Comparison of ENCODE assay signal across 22 cellular contexts in the genomic region with DNA sequence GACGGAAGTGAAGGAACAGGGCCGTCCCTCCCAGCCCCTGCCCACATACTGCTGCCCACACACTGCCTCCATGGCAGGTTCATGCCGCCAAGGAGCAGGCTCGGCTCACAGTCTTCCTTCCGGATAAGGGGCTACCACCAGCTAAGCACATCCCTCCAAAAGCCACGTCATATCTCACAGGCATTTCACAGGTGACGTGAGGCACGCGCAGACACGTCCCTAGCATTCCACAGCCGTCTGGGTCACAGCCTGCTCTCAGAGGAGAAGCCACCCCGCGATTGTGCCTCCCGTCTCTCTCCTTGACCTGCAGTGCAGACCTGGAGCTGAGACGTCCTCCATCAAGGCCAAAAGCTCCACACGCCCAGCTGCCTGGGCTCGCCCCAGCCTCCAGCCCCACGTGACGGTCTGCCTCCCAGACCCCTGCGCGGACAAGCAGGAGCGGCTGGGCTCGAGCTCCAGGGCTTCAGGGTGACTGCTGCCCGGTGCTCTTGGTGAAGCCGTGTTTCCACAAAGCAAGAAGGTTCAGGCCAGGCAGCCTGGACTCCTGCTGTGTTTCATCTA.
A peak's percentile ranks its signal among the peaks of the same experiment; 100 is the strongest.
DNase-seq lines count a peak whose midpoint lies in the region; ATAC-seq, FAIRE-seq and TF ChIP-seq lines count a peak whose summit lies in the region.
"Had no signal": no experiment of that assay in that cellular context is flagged by ENCODE, and none has a peak within 500 bp of the region (broad histone marks: within the 10 kb centered on the region; RNA-seq: fewer than 3 reads in every experiment).

No MANE protein-coding gene starts in this region.

- H3T11ph ChIP-seq in H9 (ENCODE audit: low read length): no peak overlapping the region

- BruUV-seq in A673 (replicated peaks; lab: Mats Ljungman, UMichigan): no TSS peak

- H3K56ac ChIP-seq in H9 (ENCODE audit: insufficient read length, low read depth, low read length): no peak overlapping the region

- H3K9ac ChIP-seq in H9 (ENCODE audit: extremely low read depth, insufficient read length, low read length): no peak overlapping the region

- H2BK15ac ChIP-seq in H9 (ENCODE audit: low read depth, low read length): no peak overlapping the region

- H3K4me3 Mint-ChIP-seq in H9: no peak overlapping the region
- no peak overlapping the region for H3K4me3 Mint-ChIP-seq in naive thymus-derived CD8-positive, alpha-beta T cell
- H3K4me3 Mint-ChIP-seq: B cell; CD4-positive, alpha-beta memory T cell had no signal

- no peaks in the 10 kb centered on the region; the same call in 1 of the 2 replicates for H3K27me3 Mint-ChIP-seq in H9 (ENCODE audit: low read depth)
- H3K27me3 Mint-ChIP-seq in naive thymus-derived CD8-positive, alpha-beta T cell: no peaks in the 10 kb centered on the region
- H3K27me3 Mint-ChIP-seq: B cell; CD4-positive, alpha-beta memory T cell; IgD-negative memory B cell had no signal

- H2AFZ ChIP-seq in H9 (ENCODE audit: low read length): no peak overlapping the region

- H3K79me2 ChIP-seq in H9 (ENCODE audit: insufficient read depth, low read length): no peaks in the 10 kb centered on the region

- H2BK20ac ChIP-seq in H9 (ENCODE audit: low read depth, low read length, poor library complexity, severe bottlenecking): no peak overlapping the region

- H4K5ac ChIP-seq in H9 (ENCODE audit: insufficient read length, low read depth, low read length): no peak overlapping the region

- H3K4me3 ChIP-seq in bronchial epithelial cell (ENCODE audit: low read depth, low read length) (no peak overlapping the region), A673 (ENCODE audit: low read depth, low read length, poor library complexity, severe bottlenecking) (no peak overlapping the region)

- H3K4me2 ChIP-seq in H9 (ENCODE audit: insufficient read depth, insufficient read length, low read length): no peak overlapping the region

- H2AK5ac ChIP-seq in H9 (ENCODE audit: insufficient read length, low read length): no peak overlapping the region

- H3K27ac Mint-ChIP-seq in H9: peak overlapping the region; percentile 52 to 96 (median 76); a peak in 5 of 7 replicates
- peak overlapping the region in 8 of 10 donors; percentile 31 to 93 (median 70) for H3K27ac Mint-ChIP-seq in naive thymus-derived CD8-positive, alpha-beta T cell
- H3K27ac Mint-ChIP-seq: B cell had no signal

- H2BK12ac ChIP-seq in H9 (ENCODE audit: insufficient read length, low read depth, low read length): no peak overlapping the region

- peaks cover 4% of the 10 kb centered on the region for H3K36me3 ChIP-seq in bronchial epithelial cell (ENCODE audit: control insufficient read depth, insufficient read depth, low read length)
- H3K36me3 ChIP-seq in A673 (ENCODE audit: insufficient read depth, low read length, poor library complexity, severe bottlenecking): no peaks in the 10 kb centered on the region

- H3K27me3 ChIP-seq in H9 (ENCODE audit: insufficient read depth, low read length): no peaks in the 10 kb centered on the region
- no peaks in the 10 kb centered on the region for H3K27me3 ChIP-seq in bronchial epithelial cell (ENCODE audit: control insufficient read depth, insufficient read depth, low read length)
- no peaks in the 10 kb centered on the region for H3K27me3 ChIP-seq in A673 (replicated peaks; ENCODE audit: insufficient read depth, low read depth, low read length, poor library complexity)

- CTCF ChIA-PET in A673 (lab: Charles Lee): no interaction called here

- no peak overlapping the region for H2BK5ac ChIP-seq in H9 (ENCODE audit: insufficient read length, low read length)

- no peak overlapping the region for H4K91ac ChIP-seq in H9 (ENCODE audit: insufficient read length, low read depth, low read length)

- no peaks in the 10 kb centered on the region for H4K20me1 ChIP-seq in H9 (ENCODE audit: control insufficient read depth, insufficient read depth, insufficient read length)

- no peak overlapping the region for H3K18ac ChIP-seq in H9 (ENCODE audit: insufficient read length, low read depth, low read length)

- no peaks in the 10 kb centered on the region for H3K4me1 ChIP-seq in H9 (ENCODE audit: insufficient read depth, low read length)
- H3K4me1 ChIP-seq in A673 (ENCODE audit: insufficient read depth, low read length, poor library complexity, severe bottlenecking): peaks cover 17% of the 10 kb centered on the region

- H3K23me2 ChIP-seq in H9 (ENCODE audit: insufficient read length, low read depth, low read length, poor library complexity, severe bottlenecking): no peaks in the 10 kb centered on the region

- ATAC-seq in naive thymus-derived CD8-positive, alpha-beta T cell: no peak
- ATAC-seq in GM19035 (IDR thresholded peaks at IDR 0.05; ENCODE audit: unreplicated experiment): no peak
- ATAC-seq: SK-N-SH treated with all-trans-retinoic acid at 6 μM for 48 hours had no signal

- intact Hi-C loops in A673 (cut with micrococcal nuclease; ENCODE audit: unreplicated experiment): no loop called here

- H3K23ac ChIP-seq in H9 (ENCODE audit: insufficient read length, low read depth, low read length): no peak overlapping the region

- H3K4me1 Mint-ChIP-seq in H9: no peaks in the 10 kb centered on the region
- peaks cover 27 to 59% (median 44%) of the 10 kb centered on the region in 4 donors for H3K4me1 Mint-ChIP-seq in naive thymus-derived CD8-positive, alpha-beta T cell

- H3K9me3 Mint-ChIP-seq in H9: no peaks in the 10 kb centered on the region
- no peaks in the 10 kb centered on the region for H3K9me3 Mint-ChIP-seq in naive thymus-derived CD8-positive, alpha-beta T cell
- H3K9me3 Mint-ChIP-seq: CD4-positive, alpha-beta memory T cell; IgD-negative memory B cell had no signal

- no peak for DNase-seq in H9
- DNase-seq in bronchial epithelial cell (ENCODE audit: low read depth): peak; percentile 69
- no peak for DNase-seq in naive thymus-derived CD8-positive, alpha-beta T cell
- DNase-seq in activated CD8-positive, alpha-beta memory T cell treated with anti-CD3 and anti-CD28 coated beads, Interleukin-2, amount 50 U/mL, for 4 hours: no peak
- no peak for DNase-seq in A673 (ENCODE audit: low spot score)
- no peak for DNase-seq in DMS 273 (lab: John Stamatoyannopoulos, UW; ENCODE audit: unreplicated experiment)
- DNase-seq: CD4-positive, alpha-beta memory T cell; GF-D8; Kasumi-1; NCI-H1105 treated with DMSO at 0.1 percent for 48 hours; NCI-H1694 treated with DMSO at 0.1 percent for 48 hours; NCI-H2107; NCI-H345; NCI-H526; SHP77 had no signal

- POLR2A ChIA-PET in naive thymus-derived CD8-positive, alpha-beta T cell (lab: Charles Lee): interaction anchor here (1.4 to 2.7 kb wide), 4 partner anchors 7 to 236 kb away, joined by 3 to 11 read pairs (median 6); partner anchors contain the start of gene EIF3B
- POLR2A ChIA-PET in A673 (lab: Charles Lee; ENCODE audit: low non-redundant PET): no interaction called here

- no peak overlapping the region for H3K4ac ChIP-seq in H9 (ENCODE audit: low read depth, low read length)

- H2BK120ac ChIP-seq in H9 (ENCODE audit: low read depth, low read length, poor library complexity, severe bottlenecking): no peak overlapping the region

- H3K9me3 ChIP-seq in H9 (ENCODE audit: control insufficient read depth, low read depth, low read length) (no peaks in the 10 kb centered on the region), A673 (ENCODE audit: low read depth, low read length, poor library complexity, severe bottlenecking) (no peaks in the 10 kb centered on the region)

- no peak overlapping the region; the same call in 1 of the 2 replicates for H3K14ac ChIP-seq in H9 (ENCODE audit: insufficient read depth, low read length)

- H3K79me1 ChIP-seq in H9 (ENCODE audit: insufficient read depth, low read depth, low read length, poor library complexity, severe bottlenecking): no peaks in the 10 kb centered on the region

- peaks cover 0 to 16% (median 6%) of the 10 kb centered on the region in 3 experiments; a peak in 3 of 7 replicates for H3K36me3 Mint-ChIP-seq in H9 (ENCODE audit: insufficient read depth in 1 of 3, low read depth in 3 of 3)
- peaks cover 0 to 2% (median 0%) of the 10 kb centered on the region in 3 donors for H3K36me3 Mint-ChIP-seq in naive thymus-derived CD8-positive, alpha-beta T cell
- H3K36me3 Mint-ChIP-seq: IgD-negative memory B cell had no signal

- no peak overlapping the region for H4K8ac ChIP-seq in H9 (replicated peaks; ENCODE audit: insufficient read length, low read depth, low read length)

- no CpG with 5 or more reads among the region's 25 CpGs for WGBS in H9 (ENCODE audit: extremely low coverage, insufficient read length, low lambda C conversion rate)

- TF ChIP-seq CTCF in H9 (conservative IDR thresholded peaks at IDR 0.05) (no peak), bronchial epithelial cell (IDR thresholded peaks at IDR 0.05; ENCODE audit: insufficient read depth, low read length, severe bottlenecking) (no peak), A673 (conservative IDR thresholded peaks at IDR 0.05; ENCODE audit: low read depth, low read length) (no peak)

- H3K27ac ChIP-seq in H9 (ENCODE audit: insufficient read length, low read depth, low read length) (no peak overlapping the region), A673 (ENCODE audit: low read depth, low read length, poor library complexity, severe bottlenecking) (no peak overlapping the region)

- FAIRE-seq in bronchial epithelial cell (lab: Jason Lieb, UNC): no peak
- FAIRE-seq: GM12891, GM18507, RCC 7860 had no signal
